ENCODE assay signal across 9 cellular contexts in the genomic region with DNA sequence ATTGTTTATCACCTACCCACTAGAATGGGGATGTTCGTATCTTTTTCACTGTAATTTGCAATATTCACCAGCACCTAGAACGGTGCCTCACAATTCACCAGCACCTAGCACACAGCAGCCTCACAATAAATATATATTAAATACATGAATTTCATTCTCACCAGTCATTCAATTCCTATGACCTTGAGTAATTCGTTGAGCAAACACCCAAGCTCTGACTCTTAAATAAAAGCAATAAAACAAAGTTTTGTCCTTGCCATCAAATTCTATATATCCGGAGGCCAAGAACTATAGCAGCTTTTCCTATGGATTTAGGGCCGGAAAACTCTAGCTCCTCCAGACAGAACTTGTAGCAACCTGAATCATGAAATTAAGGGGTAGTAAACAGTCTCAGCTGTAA. TPM values are rescaled to one million over a fixed set of nuclear protein-coding genes. Genes with fewer than 3 reads are reported as not detected.
DNase-seq lines count a peak whose midpoint lies in the region; ATAC-seq, FAIRE-seq and TF ChIP-seq lines count a peak whose summit lies in the region.
"Had no signal": no experiment of that assay in that cellular context is flagged by ENCODE, and none has a peak within 500 bp of the region (broad histone marks: within the 10 kb centered on the region; RNA-seq: fewer than 3 reads in every experiment).

No MANE protein-coding gene starts in this region.

- ATAC-seq in HG02642 (IDR thresholded peaks at IDR 0.05; ENCODE audit: poor library complexity, unreplicated experiment) (no peak), GM18867 (IDR thresholded peaks at IDR 0.05; ENCODE audit: unreplicated experiment) (no peak)

- no peak for TF ChIP-seq CTCF in fibroblast of lung (conservative IDR thresholded peaks at IDR 0.05 in 1 of 2, IDR thresholded peaks at IDR 0.05 in 1 of 2; ENCODE audit: low read depth in 1 of 2, low read length in 2 of 2)
- no peak for TF ChIP-seq CTCF in prostate gland (IDR thresholded peaks at IDR 0.05)

- no peaks in the 10 kb centered on the region for H4K20me1 ChIP-seq in fibroblast of lung (ENCODE audit: control insufficient read depth, extremely low read depth, insufficient read depth, low read length)

- H3K27me3 ChIP-seq in SJCRH30: no peaks in the 10 kb centered on the region
- no peaks in the 10 kb centered on the region for H3K27me3 ChIP-seq in fibroblast of lung (ENCODE audit: control insufficient read depth, insufficient read depth, low read length)
- no peaks in the 10 kb centered on the region for H3K27me3 ChIP-seq in prostate gland (replicated peaks; ENCODE audit: insufficient read depth)

- H2AFZ ChIP-seq in fibroblast of lung (ENCODE audit: low read length): no peak overlapping the region

- 34% methylated on average over 5 of the region's 5 CpGs for WGBS in prostate gland

- FAIRE-seq in RCC 7860 (lab: Jason Lieb, UNC): no peak

- H3K4me1 ChIP-seq in SJCRH30 (no peaks in the 10 kb centered on the region; the same call in 1 of the 2 replicates), fibroblast of lung (ENCODE audit: control insufficient read depth, extremely low read depth, insufficient read depth, low read length) (no peaks in the 10 kb centered on the region), prostate gland (replicated peaks) (peaks cover 4% of the 10 kb centered on the region)

- peaks cover 14% of the 10 kb centered on the region; the same call in 1 of the 2 replicates for H3K36me3 ChIP-seq in SJCRH30
- peaks cover 8% of the 10 kb centered on the region for H3K36me3 ChIP-seq in fibroblast of lung (ENCODE audit: control insufficient read depth, insufficient read depth, low read length)
- H3K36me3 ChIP-seq in prostate gland: peaks cover 0 to 7% of the 10 kb centered on the region in 2 donors

- no peaks in the 10 kb centered on the region for H3K9me3 ChIP-seq in SJCRH30 (replicated peaks)
- no peaks in the 10 kb centered on the region for H3K9me3 ChIP-seq in fibroblast of lung (ENCODE audit: control insufficient read depth, insufficient read depth, low read depth, low read length)
- H3K9me3 ChIP-seq in prostate gland: no peaks in the 10 kb centered on the region

- peak overlapping the region; percentile 100 for H3K9ac ChIP-seq in fibroblast of lung (ENCODE audit: insufficient read depth, low read length)

- H3K27ac ChIP-seq in SJCRH30 (no peak overlapping the region), fibroblast of lung (ENCODE audit: insufficient read depth, low read length) (peak overlapping the region; percentile 98), prostate gland (peak overlapping the region; percentile 97)

- H3K79me2 ChIP-seq in fibroblast of lung (ENCODE audit: control insufficient read depth, insufficient read depth, low read length): peaks cover 45% of the 10 kb centered on the region

- DNase-seq in ELR (ENCODE audit: low read depth): peak; percentile 52
- DNase-seq in SJCRH30: no peak
- peak in 1 of 2 donors; percentile 23 for DNase-seq in fibroblast of lung (ENCODE audit: low read depth in 2 of 2)
- no peak for DNase-seq in prostate gland (ENCODE audit: low spot score)
- DNase-seq in stimulated activated CD4-positive, alpha-beta T cell treated with anti-CD3 and anti-CD28 coated beads, Interleukin-15, amount 100 ng/mL, for 24 hours: no peak
- no peak for DNase-seq in RCC 7860 (ENCODE audit: low spot score)

- H3K4me3 ChIP-seq in SJCRH30 (peak overlapping the region; percentile 81), fibroblast of lung (replicated peaks in 1 of 4; ENCODE audit: control extremely low read depth in 1 of 4, insufficient read depth in 1 of 4, low read depth in 3 of 4, low read length in 4 of 4) (peak overlapping the region; percentile 53 to 86 (median 80)), prostate gland (peak overlapping the region; percentile 72 to 85)

- H3K4me2 ChIP-seq in fibroblast of lung (ENCODE audit: extremely low read depth, insufficient read depth, low read length): peak overlapping the region; percentile 97

- intact Hi-C loops in prostate gland (cut with DNase I): no loop called here

- TF ChIP-seq POLR2A in prostate gland (IDR thresholded peaks at IDR 0.05): no peak

RNA-seq across cellular contexts. Expression of a gene that starts 1.0 kb away (rescaled TPM):
- 34.7 and 35.3 TPM in 2 replicates for total RNA-seq in SJCRH30 (2014; rRNA removed; shearing (Covaris generic))
- 63.7 and 67.9 TPM in 2 replicates for total RNA-seq in fibroblast of lung
- 88.9 and 89.8 TPM in 2 replicates for polyA plus RNA-seq in fibroblast of lung
- 144 and 146 TPM in 2 replicates for polyA plus RNA-seq in fibroblast of lung (2012)
- polyA minus RNA-seq in fibroblast of lung (ENCODE audit: low replicate concordance): 38.3 and 104 TPM in 2 replicates
- 10 to 100 TPM; 52.0 to 52.6 TPM for total RNA-seq in prostate gland

RNA-seq across cellular contexts. Expression of a gene that starts 22.1 kb away (rescaled TPM):
- total RNA-seq in SJCRH30 (2014; rRNA removed; shearing (Covaris generic)): 71.9 and 77.0 TPM in 2 replicates
- total RNA-seq in fibroblast of lung (96.8 and 174 TPM in 2 replicates), prostate gland (1,000 to 10,000 TPM in 1 of 2 donors, 100 to 1,000 TPM in 1; 134 to 2,107 TPM)
- polyA plus RNA-seq in fibroblast of lung: 135 and 151 TPM in 2 replicates
- polyA plus RNA-seq in fibroblast of lung (2012): 73.7 and 76.2 TPM in 2 replicates
- 75.4 and 93.1 TPM in 2 replicates for polyA minus RNA-seq in fibroblast of lung (ENCODE audit: low replicate concordance)

RNA-seq across cellular contexts. Expression of a gene that starts 28.2 kb away (rescaled TPM):
- not detected in 2 replicates for total RNA-seq in SJCRH30 (2014; rRNA removed; shearing (Covaris generic))
- not detected in 2 replicates for total RNA-seq in fibroblast of lung
- not detected in 2 replicates for polyA plus RNA-seq in fibroblast of lung
- polyA plus RNA-seq in fibroblast of lung (2012): not detected in 2 replicates
- not detected in 2 replicates for polyA minus RNA-seq in fibroblast of lung (ENCODE audit: low replicate concordance)
- total RNA-seq in prostate gland: 1 to 10 TPM in 1 of 2 donors, under 1 TPM in 1; 0.28 to 1.0 TPM
- total RNA-seq: renal cortical epithelial cell had no signal

RNA-seq across cellular contexts. Expression of a gene that starts 53.7 kb away (rescaled TPM):
- total RNA-seq in SJCRH30 (2014; rRNA removed; shearing (Covaris generic)): 8.6 and 9.7 TPM in 2 replicates
- total RNA-seq in fibroblast of lung (2.3 and 8.4 TPM in 2 replicates), prostate gland (100 to 1,000 TPM in 1 of 2 donors, 10 to 100 TPM in 1; 31.9 to 565 TPM)
- polyA plus RNA-seq in fibroblast of lung: 1.9 and 3.2 TPM in 2 replicates
- polyA plus RNA-seq in fibroblast of lung (2012): 1.5 and 3.3 TPM in 2 replicates
- polyA minus RNA-seq in fibroblast of lung (ENCODE audit: low replicate concordance): 2.8 and 5.8 TPM in 2 replicates
